Comparison of ENCODE assay signal across 1 cellular context in the genomic region with DNA sequence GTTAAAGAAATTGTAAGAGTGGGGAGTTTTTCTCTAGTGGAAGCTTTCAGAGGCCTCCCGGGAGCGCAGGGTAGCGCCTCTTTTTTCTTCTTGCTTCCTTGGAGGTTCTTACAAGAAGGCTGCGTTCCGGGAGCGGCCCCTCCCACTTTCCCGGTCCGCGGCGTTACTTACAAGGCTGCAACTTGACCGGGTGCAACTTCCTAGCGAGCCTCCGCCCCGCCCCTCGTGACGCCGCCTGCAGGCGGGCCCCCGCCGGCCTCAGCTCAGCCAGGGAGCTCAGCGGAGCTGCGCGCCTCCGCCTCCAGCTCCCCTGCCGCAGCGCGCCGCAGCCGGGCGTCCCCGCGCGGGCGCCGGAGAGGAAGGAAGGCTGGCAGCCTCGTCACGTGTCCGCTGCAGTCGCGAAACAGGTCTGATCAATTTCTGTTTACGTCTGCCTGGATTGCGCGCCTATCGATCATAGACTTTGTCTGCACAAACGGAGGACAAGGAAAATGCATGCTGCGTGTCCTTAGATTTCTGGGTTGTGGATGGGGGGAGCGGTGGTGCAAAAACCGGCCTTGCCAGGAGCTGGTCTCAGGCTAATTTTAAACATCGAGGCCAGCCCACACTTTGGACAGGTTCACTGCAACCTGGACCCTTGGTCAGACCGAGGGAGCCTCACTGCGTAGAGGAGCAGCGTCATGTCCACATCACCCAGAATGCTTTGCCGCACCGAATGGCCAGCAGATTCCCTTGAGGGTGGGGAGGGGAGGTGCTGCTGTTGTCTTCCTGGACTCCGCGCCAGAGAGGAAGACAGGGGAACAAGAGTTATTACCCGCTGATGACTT.
A peak's percentile ranks its signal among the peaks of the same experiment; 100 is the strongest.
TF ChIP-seq lines count a peak whose summit lies in the region.

A gene with protein sequence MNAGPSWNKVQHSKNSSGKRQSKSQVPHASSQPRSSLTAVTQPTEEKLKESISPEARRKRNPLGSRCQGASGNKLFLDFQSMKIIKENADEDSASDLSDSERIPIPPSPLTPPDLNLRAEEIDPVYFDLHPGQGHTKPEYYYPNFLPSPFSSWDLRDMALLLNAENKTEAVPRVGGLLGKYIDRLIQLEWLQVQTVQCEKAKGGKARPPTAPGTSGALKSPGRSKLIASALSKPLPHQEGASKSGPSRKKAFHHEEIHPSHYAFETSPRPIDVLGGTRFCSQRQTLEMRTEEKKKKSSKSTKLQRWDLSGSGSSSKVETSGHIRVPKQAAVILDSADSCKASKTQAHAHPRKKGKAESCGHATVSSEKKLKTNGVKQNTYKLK (plus strand): TSS at position 261 of the 827 bp plus-strand sequence. CDS start 3,555 bp downstream, outside the sequence.
A gene with protein sequence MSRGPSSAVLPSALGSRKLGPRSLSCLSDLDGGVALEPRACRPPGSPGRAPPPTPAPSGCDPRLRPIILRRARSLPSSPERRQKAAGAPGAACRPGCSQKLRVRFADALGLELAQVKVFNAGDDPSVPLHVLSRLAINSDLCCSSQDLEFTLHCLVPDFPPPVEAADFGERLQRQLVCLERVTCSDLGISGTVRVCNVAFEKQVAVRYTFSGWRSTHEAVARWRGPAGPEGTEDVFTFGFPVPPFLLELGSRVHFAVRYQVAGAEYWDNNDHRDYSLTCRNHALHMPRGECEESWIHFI (minus strand): TSS at position 177 of the 827 bp plus-strand sequence. CDS start 374 bp downstream, outside the sequence.

TF ChIP-seq in HepG2, 621 proteins besides CTCF, POLR2A, EP300 and RAD21 (continued from another document):
- TF ChIP-seq, protein P1, sequence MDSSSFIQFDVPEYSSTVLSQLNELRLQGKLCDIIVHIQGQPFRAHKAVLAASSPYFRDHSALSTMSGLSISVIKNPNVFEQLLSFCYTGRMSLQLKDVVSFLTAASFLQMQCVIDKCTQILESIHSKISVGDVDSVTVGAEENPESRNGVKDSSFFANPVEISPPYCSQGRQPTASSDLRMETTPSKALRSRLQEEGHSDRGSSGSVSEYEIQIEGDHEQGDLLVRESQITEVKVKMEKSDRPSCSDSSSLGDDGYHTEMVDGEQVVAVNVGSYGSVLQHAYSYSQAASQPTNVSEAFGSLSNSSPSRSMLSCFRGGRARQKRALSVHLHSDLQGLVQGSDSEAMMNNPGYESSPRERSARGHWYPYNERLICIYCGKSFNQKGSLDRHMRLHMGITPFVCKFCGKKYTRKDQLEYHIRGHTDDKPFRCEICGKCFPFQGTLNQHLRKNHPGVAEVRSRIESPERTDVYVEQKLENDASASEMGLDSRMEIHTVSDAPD (CRISPR knock-in tag; IDR thresholded peaks at IDR 0.05), result peak; percentile 79; the same call in 1 of the 2 replicates
- TF ChIP-seq ZNF331 (CRISPR knock-in tag; IDR thresholded peaks at IDR 0.05), result peak; percentile 13; the same call in 1 of the 2 replicates
- TF ChIP-seq SUZ12 (IDR thresholded peaks at IDR 0.05; ENCODE audit: low read depth, low read length), result peak; percentile 19; the same call in 1 of the 2 replicates
- TF ChIP-seq, protein P2, sequence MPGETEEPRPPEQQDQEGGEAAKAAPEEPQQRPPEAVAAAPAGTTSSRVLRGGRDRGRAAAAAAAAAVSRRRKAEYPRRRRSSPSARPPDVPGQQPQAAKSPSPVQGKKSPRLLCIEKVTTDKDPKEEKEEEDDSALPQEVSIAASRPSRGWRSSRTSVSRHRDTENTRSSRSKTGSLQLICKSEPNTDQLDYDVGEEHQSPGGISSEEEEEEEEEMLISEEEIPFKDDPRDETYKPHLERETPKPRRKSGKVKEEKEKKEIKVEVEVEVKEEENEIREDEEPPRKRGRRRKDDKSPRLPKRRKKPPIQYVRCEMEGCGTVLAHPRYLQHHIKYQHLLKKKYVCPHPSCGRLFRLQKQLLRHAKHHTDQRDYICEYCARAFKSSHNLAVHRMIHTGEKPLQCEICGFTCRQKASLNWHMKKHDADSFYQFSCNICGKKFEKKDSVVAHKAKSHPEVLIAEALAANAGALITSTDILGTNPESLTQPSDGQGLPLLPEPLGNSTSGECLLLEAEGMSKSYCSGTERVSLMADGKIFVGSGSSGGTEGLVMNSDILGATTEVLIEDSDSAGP (CRISPR knock-in tag; IDR thresholded peaks at IDR 0.05; ENCODE audit: borderline replicate concordance), result peak; percentile 92
- TF ChIP-seq, protein P3, sequence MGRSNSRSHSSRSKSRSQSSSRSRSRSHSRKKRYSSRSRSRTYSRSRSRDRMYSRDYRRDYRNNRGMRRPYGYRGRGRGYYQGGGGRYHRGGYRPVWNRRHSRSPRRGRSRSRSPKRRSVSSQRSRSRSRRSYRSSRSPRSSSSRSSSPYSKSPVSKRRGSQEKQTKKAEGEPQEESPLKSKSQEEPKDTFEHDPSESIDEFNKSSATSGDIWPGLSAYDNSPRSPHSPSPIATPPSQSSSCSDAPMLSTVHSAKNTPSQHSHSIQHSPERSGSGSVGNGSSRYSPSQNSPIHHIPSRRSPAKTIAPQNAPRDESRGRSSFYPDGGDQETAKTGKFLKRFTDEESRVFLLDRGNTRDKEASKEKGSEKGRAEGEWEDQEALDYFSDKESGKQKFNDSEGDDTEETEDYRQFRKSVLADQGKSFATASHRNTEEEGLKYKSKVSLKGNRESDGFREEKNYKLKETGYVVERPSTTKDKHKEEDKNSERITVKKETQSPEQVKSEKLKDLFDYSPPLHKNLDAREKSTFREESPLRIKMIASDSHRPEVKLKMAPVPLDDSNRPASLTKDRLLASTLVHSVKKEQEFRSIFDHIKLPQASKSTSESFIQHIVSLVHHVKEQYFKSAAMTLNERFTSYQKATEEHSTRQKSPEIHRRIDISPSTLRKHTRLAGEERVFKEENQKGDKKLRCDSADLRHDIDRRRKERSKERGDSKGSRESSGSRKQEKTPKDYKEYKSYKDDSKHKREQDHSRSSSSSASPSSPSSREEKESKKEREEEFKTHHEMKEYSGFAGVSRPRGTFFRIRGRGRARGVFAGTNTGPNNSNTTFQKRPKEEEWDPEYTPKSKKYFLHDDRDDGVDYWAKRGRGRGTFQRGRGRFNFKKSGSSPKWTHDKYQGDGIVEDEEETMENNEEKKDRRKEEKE (IDR thresholded peaks at IDR 0.05), result no peak
- TF ChIP-seq, protein P4, sequence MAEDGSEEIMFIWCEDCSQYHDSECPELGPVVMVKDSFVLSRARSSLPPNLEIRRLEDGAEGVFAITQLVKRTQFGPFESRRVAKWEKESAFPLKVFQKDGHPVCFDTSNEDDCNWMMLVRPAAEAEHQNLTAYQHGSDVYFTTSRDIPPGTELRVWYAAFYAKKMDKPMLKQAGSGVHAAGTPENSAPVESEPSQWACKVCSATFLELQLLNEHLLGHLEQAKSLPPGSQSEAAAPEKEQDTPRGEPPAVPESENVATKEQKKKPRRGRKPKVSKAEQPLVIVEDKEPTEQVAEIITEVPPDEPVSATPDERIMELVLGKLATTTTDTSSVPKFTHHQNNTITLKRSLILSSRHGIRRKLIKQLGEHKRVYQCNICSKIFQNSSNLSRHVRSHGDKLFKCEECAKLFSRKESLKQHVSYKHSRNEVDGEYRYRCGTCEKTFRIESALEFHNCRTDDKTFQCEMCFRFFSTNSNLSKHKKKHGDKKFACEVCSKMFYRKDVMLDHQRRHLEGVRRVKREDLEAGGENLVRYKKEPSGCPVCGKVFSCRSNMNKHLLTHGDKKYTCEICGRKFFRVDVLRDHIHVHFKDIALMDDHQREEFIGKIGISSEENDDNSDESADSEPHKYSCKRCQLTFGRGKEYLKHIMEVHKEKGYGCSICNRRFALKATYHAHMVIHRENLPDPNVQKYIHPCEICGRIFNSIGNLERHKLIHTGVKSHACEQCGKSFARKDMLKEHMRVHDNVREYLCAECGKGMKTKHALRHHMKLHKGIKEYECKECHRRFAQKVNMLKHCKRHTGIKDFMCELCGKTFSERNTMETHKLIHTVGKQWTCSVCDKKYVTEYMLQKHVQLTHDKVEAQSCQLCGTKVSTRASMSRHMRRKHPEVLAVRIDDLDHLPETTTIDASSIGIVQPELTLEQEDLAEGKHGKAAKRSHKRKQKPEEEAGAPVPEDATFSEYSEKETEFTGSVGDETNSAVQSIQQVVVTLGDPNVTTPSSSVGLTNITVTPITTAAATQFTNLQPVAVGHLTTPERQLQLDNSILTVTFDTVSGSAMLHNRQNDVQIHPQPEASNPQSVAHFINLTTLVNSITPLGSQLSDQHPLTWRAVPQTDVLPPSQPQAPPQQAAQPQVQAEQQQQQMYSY (CRISPR knock-in tag; IDR thresholded peaks at IDR 0.05), result peak; percentile 46; the same call in 1 of the 2 replicates
- peak; percentile 65; the same call in 1 of the 2 replicates for TF ChIP-seq ZNF264 (CRISPR knock-in tag; IDR thresholded peaks at IDR 0.05)
- TF ChIP-seq, protein P5, sequence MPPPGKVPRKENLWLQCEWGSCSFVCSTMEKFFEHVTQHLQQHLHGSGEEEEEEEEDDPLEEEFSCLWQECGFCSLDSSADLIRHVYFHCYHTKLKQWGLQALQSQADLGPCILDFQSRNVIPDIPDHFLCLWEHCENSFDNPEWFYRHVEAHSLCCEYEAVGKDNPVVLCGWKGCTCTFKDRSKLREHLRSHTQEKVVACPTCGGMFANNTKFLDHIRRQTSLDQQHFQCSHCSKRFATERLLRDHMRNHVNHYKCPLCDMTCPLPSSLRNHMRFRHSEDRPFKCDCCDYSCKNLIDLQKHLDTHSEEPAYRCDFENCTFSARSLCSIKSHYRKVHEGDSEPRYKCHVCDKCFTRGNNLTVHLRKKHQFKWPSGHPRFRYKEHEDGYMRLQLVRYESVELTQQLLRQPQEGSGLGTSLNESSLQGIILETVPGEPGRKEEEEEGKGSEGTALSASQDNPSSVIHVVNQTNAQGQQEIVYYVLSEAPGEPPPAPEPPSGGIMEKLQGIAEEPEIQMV (CRISPR knock-in tag; IDR thresholded peaks at IDR 0.05; ENCODE audit: low read depth), result peak; percentile 96
- peak; percentile 82 for TF ChIP-seq SRY (CRISPR knock-in tag; IDR thresholded peaks at IDR 0.05)
- TF ChIP-seq KAT2B (IDR thresholded peaks at IDR 0.05; ENCODE audit: borderline replicate concordance, low read depth, low read length), result peak; percentile 11; the same call in 1 of the 2 replicates
- TF ChIP-seq SAFB2 (CRISPR knock-in tag; IDR thresholded peaks at IDR 0.05; ENCODE audit: borderline replicate concordance, low read depth), result no peak; the same call in none of the 2 replicates
- TF ChIP-seq ZNF775 (CRISPR knock-in tag; IDR thresholded peaks at IDR 0.05; ENCODE audit: borderline replicate concordance), result no peak
- TF ChIP-seq, protein P6, sequence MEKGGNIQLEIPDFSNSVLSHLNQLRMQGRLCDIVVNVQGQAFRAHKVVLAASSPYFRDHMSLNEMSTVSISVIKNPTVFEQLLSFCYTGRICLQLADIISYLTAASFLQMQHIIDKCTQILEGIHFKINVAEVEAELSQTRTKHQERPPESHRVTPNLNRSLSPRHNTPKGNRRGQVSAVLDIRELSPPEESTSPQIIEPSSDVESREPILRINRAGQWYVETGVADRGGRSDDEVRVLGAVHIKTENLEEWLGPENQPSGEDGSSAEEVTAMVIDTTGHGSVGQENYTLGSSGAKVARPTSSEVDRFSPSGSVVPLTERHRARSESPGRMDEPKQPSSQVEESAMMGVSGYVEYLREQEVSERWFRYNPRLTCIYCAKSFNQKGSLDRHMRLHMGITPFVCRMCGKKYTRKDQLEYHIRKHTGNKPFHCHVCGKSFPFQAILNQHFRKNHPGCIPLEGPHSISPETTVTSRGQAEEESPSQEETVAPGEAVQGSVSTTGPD (CRISPR knock-in tag; IDR thresholded peaks at IDR 0.05), result no peak
- TF ChIP-seq, protein P7, sequence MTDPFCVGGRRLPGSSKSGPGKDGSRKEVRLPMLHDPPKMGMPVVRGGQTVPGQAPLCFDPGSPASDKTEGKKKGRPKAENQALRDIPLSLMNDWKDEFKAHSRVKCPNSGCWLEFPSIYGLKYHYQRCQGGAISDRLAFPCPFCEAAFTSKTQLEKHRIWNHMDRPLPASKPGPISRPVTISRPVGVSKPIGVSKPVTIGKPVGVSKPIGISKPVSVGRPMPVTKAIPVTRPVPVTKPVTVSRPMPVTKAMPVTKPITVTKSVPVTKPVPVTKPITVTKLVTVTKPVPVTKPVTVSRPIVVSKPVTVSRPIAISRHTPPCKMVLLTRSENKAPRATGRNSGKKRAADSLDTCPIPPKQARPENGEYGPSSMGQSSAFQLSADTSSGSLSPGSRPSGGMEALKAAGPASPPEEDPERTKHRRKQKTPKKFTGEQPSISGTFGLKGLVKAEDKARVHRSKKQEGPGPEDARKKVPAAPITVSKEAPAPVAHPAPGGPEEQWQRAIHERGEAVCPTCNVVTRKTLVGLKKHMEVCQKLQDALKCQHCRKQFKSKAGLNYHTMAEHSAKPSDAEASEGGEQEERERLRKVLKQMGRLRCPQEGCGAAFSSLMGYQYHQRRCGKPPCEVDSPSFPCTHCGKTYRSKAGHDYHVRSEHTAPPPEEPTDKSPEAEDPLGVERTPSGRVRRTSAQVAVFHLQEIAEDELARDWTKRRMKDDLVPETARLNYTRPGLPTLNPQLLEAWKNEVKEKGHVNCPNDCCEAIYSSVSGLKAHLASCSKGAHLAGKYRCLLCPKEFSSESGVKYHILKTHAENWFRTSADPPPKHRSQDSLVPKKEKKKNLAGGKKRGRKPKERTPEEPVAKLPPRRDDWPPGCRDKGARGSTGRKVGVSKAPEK (CRISPR knock-in tag; IDR thresholded peaks at IDR 0.05; ENCODE audit: borderline replicate concordance), result peak; percentile 75; the same call in 1 of the 2 replicates
- TF ChIP-seq NRL (CRISPR knock-in tag; IDR thresholded peaks at IDR 0.05; ENCODE audit: borderline replicate concordance), result peak; percentile 75
- TF ChIP-seq ZNF232 (CRISPR knock-in tag; IDR thresholded peaks at IDR 0.05; ENCODE audit: borderline replicate concordance), result peak; percentile 86; the same call in 1 of the 2 replicates
- TF ChIP-seq ZNF10 (CRISPR knock-in tag; IDR thresholded peaks at IDR 0.05; ENCODE audit: borderline replicate concordance, low read depth), result no peak
- no peak for TF ChIP-seq NAIF1 (CRISPR knock-in tag; IDR thresholded peaks at IDR 0.05; ENCODE audit: borderline replicate concordance)
- peak; percentile 99 for TF ChIP-seq ZNF556 (CRISPR knock-in tag; IDR thresholded peaks at IDR 0.05; ENCODE audit: borderline replicate concordance)
- TF ChIP-seq CAMTA2 (CRISPR knock-in tag; IDR thresholded peaks at IDR 0.05; ENCODE audit: borderline replicate concordance), result 0 out of 2 replicates have a peak, but pooled peaks have one; percentile 6
- TF ChIP-seq SNAPC2 (CRISPR knock-in tag; IDR thresholded peaks at IDR 0.05), result peak; percentile 94
- TF ChIP-seq, protein P8, sequence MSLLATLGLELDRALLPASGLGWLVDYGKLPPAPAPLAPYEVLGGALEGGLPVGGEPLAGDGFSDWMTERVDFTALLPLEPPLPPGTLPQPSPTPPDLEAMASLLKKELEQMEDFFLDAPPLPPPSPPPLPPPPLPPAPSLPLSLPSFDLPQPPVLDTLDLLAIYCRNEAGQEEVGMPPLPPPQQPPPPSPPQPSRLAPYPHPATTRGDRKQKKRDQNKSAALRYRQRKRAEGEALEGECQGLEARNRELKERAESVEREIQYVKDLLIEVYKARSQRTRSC (CRISPR knock-in tag; IDR thresholded peaks at IDR 0.05; ENCODE audit: low read depth), result 0 out of 2 replicates have a peak, but pooled peaks have one; percentile 75
- no peak; the same call in 1 of the 2 replicates for TF ChIP-seq ELF4 (CRISPR knock-in tag; IDR thresholded peaks at IDR 0.05; ENCODE audit: borderline replicate concordance)
